In the genomic region with DNA sequence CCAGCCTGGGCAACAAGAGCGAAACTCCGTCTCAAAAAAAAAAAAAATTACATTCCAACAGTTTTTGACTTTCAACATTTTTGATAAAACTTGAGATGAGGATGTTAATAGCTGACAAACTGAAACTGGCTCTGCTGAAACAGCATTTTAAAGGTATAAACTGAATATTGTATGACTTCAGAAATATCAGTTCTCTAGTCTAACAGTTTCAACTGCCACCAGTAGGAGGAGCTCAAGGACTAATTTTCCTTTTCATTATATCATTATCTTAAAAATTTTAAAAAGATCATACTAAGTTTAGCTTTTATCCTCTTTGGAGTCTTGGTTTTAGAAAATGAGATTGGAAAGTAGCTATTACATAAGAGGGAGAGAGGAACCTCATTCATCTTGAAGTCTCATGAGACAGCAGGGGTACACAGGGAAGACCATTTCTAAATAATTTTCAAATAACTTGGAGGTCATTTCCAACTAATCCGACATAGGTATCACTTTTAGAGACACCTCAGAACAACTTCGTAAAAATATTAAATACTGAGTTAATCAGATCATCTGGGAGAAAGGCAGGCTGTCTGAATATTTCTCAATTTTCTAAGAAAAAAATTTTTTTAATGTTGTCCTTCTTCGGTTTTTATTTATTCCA, we compare ENCODE assay signal across 2 cellular contexts.
TF ChIP-seq lines count a peak whose summit lies in the region.

No MANE protein-coding gene starts in this region.

TF ChIP-seq in Ishikawa, 13 proteins besides CTCF, POLR2A, EP300 and RAD21 (continued from another document):
- TF ChIP-seq REST (IDR thresholded peaks at IDR 0.05; ENCODE audit: low read depth) (no peak), CREB1 (IDR thresholded peaks at IDR 0.05; ENCODE audit: low read depth) (no peak), CEBPB (IDR thresholded peaks at IDR 0.05) (no peak)

TF ChIP-seq in SK-N-SH, 30 proteins besides CTCF, POLR2A, EP300 and RAD21 (continued from another document):
- TF ChIP-seq NFIC (IDR thresholded peaks at IDR 0.05; ENCODE audit: borderline replicate concordance), result no peak
TF ChIP-seq in SK-N-SH: peak in this region for 0.
